8 cellular contexts compared by ENCODE assay signal in genomic region chr22:20551805-20552449, GRCh38. TPM values are rescaled to one million over a fixed set of nuclear protein-coding genes. Genes with fewer than 3 reads are reported as not detected.
DNase-seq lines count a peak whose midpoint lies in the region; ATAC-seq and TF ChIP-seq lines count a peak whose summit lies in the region.

No MANE protein-coding gene starts in this region.

- H3K27ac ChIP-seq in HEK293 (ENCODE audit: extremely low read depth, low read depth, low read length) (no peak overlapping the region; the same call in 1 of the 2 replicates), spleen (peak overlapping the region; percentile 74 to 91 (median 84))

- CTCF ChIA-PET in HEK293 (lab: Yijun Ruan, JAX), result interaction anchor here (1.0 to 5.9 kb wide), 4 partner anchors 10 to 45 kb away, joined by 3 to 72 read pairs (median 8); no protein-coding TSS in a partner anchor
- CTCF ChIA-PET in activated naive CD4-positive, alpha-beta T cell treated with anti-CD3 and anti-CD28 coated beads, Interleukin-2, amount 10 ng/mL, durations not matched to agents 7 days and 5 days (lab: Charles Lee), result interaction anchor here (1.0 to 4.9 kb wide), 7 partner anchors 9 to 134 kb away, joined by 3 to 45 read pairs (median 4); partner anchors contain the start of gene MED15

- peaks cover 0 to 61% of the 10 kb centered on the region in 2 experiments; a peak in 1 of 3 replicates for H3K36me3 ChIP-seq in HEK293 (ENCODE audit: control insufficient read depth in 2 of 2, insufficient read depth in 1 of 2, low read length in 2 of 2)
- H3K36me3 ChIP-seq in spleen, result peaks cover 3 to 66% (median 45%) of the 10 kb centered on the region in 6 donors

- ATAC-seq in left ventricle myocardium superior, result peak; percentile 42
- no peak for ATAC-seq in GM18858 (IDR thresholded peaks at IDR 0.05; ENCODE audit: unreplicated experiment)
- no peak for ATAC-seq in HG02798 (IDR thresholded peaks at IDR 0.05; ENCODE audit: poor library complexity, unreplicated experiment)

- H3K27me3 ChIP-seq in spleen (replicated peaks in 1 of 7), result no peaks in the 10 kb centered on the region

- peak overlapping the region; percentile 76 for H3K4me3 Mint-ChIP-seq in activated naive CD4-positive, alpha-beta T cell treated with anti-CD3 and anti-CD28 coated beads, Interleukin-2, amount 10 ng/mL, durations not matched to agents 7 days and 5 days

- peak overlapping the region; percentile 100 for H3K27ac Mint-ChIP-seq in activated naive CD4-positive, alpha-beta T cell treated with anti-CD3 and anti-CD28 coated beads, Interleukin-2, amount 10 ng/mL, durations not matched to agents 7 days and 5 days

- 60 to 74% (median 67%) methylated on average over 8 of the region's 8 CpGs for WGBS in spleen, 5 donors

- H3K36me3 Mint-ChIP-seq in activated naive CD4-positive, alpha-beta T cell treated with anti-CD3 and anti-CD28 coated beads, Interleukin-2, amount 10 ng/mL, durations not matched to agents 7 days and 5 days, result peaks cover 75% of the 10 kb centered on the region

- H3K4me1 ChIP-seq in HEK293 (ENCODE audit: control insufficient read depth, insufficient read depth, low read length), result peaks cover 11% of the 10 kb centered on the region
- H3K4me1 ChIP-seq in spleen, result peaks cover 83 to 100% (median 91%) of the 10 kb centered on the region in 6 donors

- TF ChIP-seq CTCF in HEK293 (tag by site-specific recombination; IDR thresholded peaks at IDR 0.05) (peak; percentile 78), spleen (IDR thresholded peaks at IDR 0.05 in 8 of 11, conservative IDR thresholded peaks at IDR 0.05 in 3 of 11) (peak in 5 of 11 experiments; percentile 7 to 38 (median 22))

- intact Hi-C loops in left ventricle myocardium superior (cut with micrococcal nuclease), result loop anchor here (10.0 kb wide), 1 partner anchor 47 kb away; the partner anchor contains the start of gene MED15
- intact Hi-C loops in spleen (cut with DNase I; ENCODE audit: low total_unique reads), result no loop called here

- peaks cover 95% of the 10 kb centered on the region for H3K4me1 Mint-ChIP-seq in activated naive CD4-positive, alpha-beta T cell treated with anti-CD3 and anti-CD28 coated beads, Interleukin-2, amount 10 ng/mL, durations not matched to agents 7 days and 5 days

- DNase-seq in activated naive CD4-positive, alpha-beta T cell treated with anti-CD3 and anti-CD28 coated beads, Interleukin-2, amount 10 ng/mL, durations not matched to agents 7 days and 5 days, result peak; percentile 43
- DNase-seq in left ventricle myocardium superior (peak; percentile 62), spleen (peak; percentile 76), dedifferentiated amniotic fluid mesenchymal stem cell (ENCODE audit: extremely low spot score) (no peak), NCI-H226 (no peak)

- POLR2A ChIA-PET in HEK293 (lab: Yijun Ruan, JAX), result no interaction called here

- no peaks in the 10 kb centered on the region for H3K27me3 Mint-ChIP-seq in activated naive CD4-positive, alpha-beta T cell treated with anti-CD3 and anti-CD28 coated beads, Interleukin-2, amount 10 ng/mL, durations not matched to agents 7 days and 5 days

- H3K9me3 ChIP-seq in HEK293 (ENCODE audit: control insufficient read depth, insufficient read depth, low read depth, low read length) (no peaks in the 10 kb centered on the region), spleen (no peaks in the 10 kb centered on the region)

- no peaks in the 10 kb centered on the region for H3K9me3 Mint-ChIP-seq in activated naive CD4-positive, alpha-beta T cell treated with anti-CD3 and anti-CD28 coated beads, Interleukin-2, amount 10 ng/mL, durations not matched to agents 7 days and 5 days

- H3K4me3 ChIP-seq in HEK293 (ENCODE audit: low read depth, low read length) (no peak overlapping the region), spleen (peak overlapping the region in 2 of 8 donors; percentile 3 to 38)

- TF ChIP-seq POLR2A in spleen (IDR thresholded peaks at IDR 0.05), result no peak

TF ChIP-seq in HEK293, 187 proteins besides CTCF, POLR2A, EP300 and RAD21:
- TF ChIP-seq ZIC2 (tag by site-specific recombination; IDR thresholded peaks at IDR 0.05) (peak; percentile 76), GLIS1 (tag by site-specific recombination; IDR thresholded peaks at IDR 0.05) (peak; percentile 74), KLF10 (tag by site-specific recombination; IDR thresholded peaks at IDR 0.05) (no peak), ZNF664 (tag by site-specific recombination; IDR thresholded peaks at IDR 0.05) (no peak), MEIS1 (CRISPR knock-in tag; IDR thresholded peaks at IDR 0.05; ENCODE audit: borderline replicate concordance) (no peak)

RNA-seq across cellular contexts. Expression of gene MED15, which starts 44.5 kb away (rescaled TPM):
- 51.0 TPM for total RNA-seq in left ventricle myocardium superior
- total RNA-seq in spleen, result 100 to 1,000 TPM in 4 of 7 donors, 10 to 100 TPM in 3; 76.4 to 162 (median 118) TPM
- polyA plus RNA-seq in spleen, result 10 to 100 TPM; 32.2 to 80.1 (median 78.3) TPM

RNA-seq across cellular contexts. Expression of gene KLHL22, which starts 56.3 kb away (rescaled TPM):
- total RNA-seq in left ventricle myocardium superior, result 14.2 TPM
- 10 to 100 TPM; 20.9 to 40.6 (median 36.0) TPM for total RNA-seq in spleen
- polyA plus RNA-seq in spleen, result 10 to 100 TPM; 14.0 to 20.8 (median 15.4) TPM

Comparison
In these comparisons a context has a peak if more than half of its experiments do, and no peak if none do; other contexts are left out.
1. DNase-seq: peak in activated naive CD4-positive, alpha-beta T cell treated with anti-CD3 and anti-CD28 coated beads, Interleukin-2, amount 10 ng/mL, durations not matched to agents 7 days and 5 days (single experiment), left ventricle myocardium superior (single experiment) and spleen (single experiment); none in dedifferentiated amniotic fluid mesenchymal stem cell (single experiment) and NCI-H226 (single experiment).